8 cellular contexts compared by ENCODE assay signal in genomic region chr20:41692479-41693135, GRCh38.
A peak's percentile ranks its signal among the peaks of the same experiment; 100 is the strongest.
DNase-seq lines count a peak whose midpoint lies in the region; ATAC-seq and TF ChIP-seq lines count a peak whose summit lies in the region.

No MANE protein-coding gene starts in this region.

- H3K4me2 ChIP-seq in KMS-11 = peak overlapping the region; percentile 65

- peak; percentile 45 for ATAC-seq in GM21737 (IDR thresholded peaks at IDR 0.05; ENCODE audit: unreplicated experiment)
- ATAC-seq in omental fat pad (ENCODE audit: low FRiP score) = peak; percentile 47

- H3K36me3 ChIP-seq in KMS-11 (ENCODE audit: insufficient read depth) = no peaks in the 10 kb centered on the region

- H3K4me3 Mint-ChIP-seq in activated naive CD4-positive, alpha-beta T cell treated with anti-CD3 and anti-CD28 coated beads, Interleukin-2, amount 50 U/mL, for 24 hours = peak overlapping the region; percentile 95
- H3K4me3 Mint-ChIP-seq in glutamatergic neuron (ENCODE audit: unreplicated experiment) = peak overlapping the region; percentile 96

- DNase-seq in DMS153 treated with DMSO at 0.1 percent for 48 hours (lab: John Stamatoyannopoulos, UW; ENCODE audit: unreplicated experiment) (peak; percentile 74), SK-N-DZ (ENCODE audit: low spot score) (peak; percentile 97), glutamatergic neuron (peak; percentile 86), omental fat pad (ENCODE audit: low spot score) (peak; percentile 29)

- no peaks in the 10 kb centered on the region for H3K36me3 Mint-ChIP-seq in activated naive CD4-positive, alpha-beta T cell treated with anti-CD3 and anti-CD28 coated beads, Interleukin-2, amount 50 U/mL, for 24 hours
- H3K36me3 Mint-ChIP-seq in glutamatergic neuron (ENCODE audit: unreplicated experiment) = no peaks in the 10 kb centered on the region

- H3K79me2 ChIP-seq in KMS-11 (ENCODE audit: insufficient read depth, low read depth) = no peaks in the 10 kb centered on the region

- peaks cover 32% of the 10 kb centered on the region for H3K4me1 ChIP-seq in KMS-11 (ENCODE audit: low read depth, poor library complexity, severe bottlenecking)

- H3K27ac Mint-ChIP-seq in activated naive CD4-positive, alpha-beta T cell treated with anti-CD3 and anti-CD28 coated beads, Interleukin-2, amount 50 U/mL, for 24 hours = peak overlapping the region; percentile 99
- H3K27ac Mint-ChIP-seq in glutamatergic neuron (ENCODE audit: unreplicated experiment) = peak overlapping the region; percentile 91

- H3K4me3 ChIP-seq in KMS-11 (IDR thresholded peaks at IDR 0.05; ENCODE audit: insufficient read depth, low read depth, low read length) = no peak overlapping the region

- peak overlapping the region; percentile 67 for H3K9ac ChIP-seq in KMS-11

- H3K4me1 Mint-ChIP-seq in activated naive CD4-positive, alpha-beta T cell treated with anti-CD3 and anti-CD28 coated beads, Interleukin-2, amount 50 U/mL, for 24 hours = peaks cover 19% of the 10 kb centered on the region
- peaks cover 7% of the 10 kb centered on the region for H3K4me1 Mint-ChIP-seq in glutamatergic neuron (ENCODE audit: low read depth, unreplicated experiment)

- peak overlapping the region; percentile 95 for H2AFZ ChIP-seq in KMS-11 (ENCODE audit: low read depth)

- TF ChIP-seq CTCF in KMS-11 (conservative IDR thresholded peaks at IDR 0.05; ENCODE audit: low read depth, low read length) (no peak), glutamatergic neuron (IDR thresholded peaks at IDR 0.05; ENCODE audit: partially characterized antibody, unreplicated experiment) (no peak), omental fat pad (IDR thresholded peaks at IDR 0.05) (no peak)

- no peaks in the 10 kb centered on the region for H3K27me3 ChIP-seq in KMS-11 (ENCODE audit: insufficient read depth, low read depth)

- H3K9me3 Mint-ChIP-seq in activated naive CD4-positive, alpha-beta T cell treated with anti-CD3 and anti-CD28 coated beads, Interleukin-2, amount 50 U/mL, for 24 hours = no peaks in the 10 kb centered on the region
- H3K9me3 Mint-ChIP-seq in glutamatergic neuron (ENCODE audit: unreplicated experiment) = peaks cover 1% of the 10 kb centered on the region

- H4K20me1 ChIP-seq in KMS-11 (ENCODE audit: insufficient read depth) = no peaks in the 10 kb centered on the region

- H3K27me3 Mint-ChIP-seq in activated naive CD4-positive, alpha-beta T cell treated with anti-CD3 and anti-CD28 coated beads, Interleukin-2, amount 50 U/mL, for 24 hours = peaks cover under 1% of the 10 kb centered on the region
- no peaks in the 10 kb centered on the region for H3K27me3 Mint-ChIP-seq in glutamatergic neuron (ENCODE audit: unreplicated experiment)

- H3K27ac ChIP-seq in KMS-11 = peak overlapping the region; percentile 81
- peak overlapping the region; percentile 89 for H3K27ac ChIP-seq in temporal lobe (ENCODE audit: low read depth, low read length)

Comparison
In these comparisons a context has a peak if more than half of its experiments do, and no peak if none do; other contexts are left out.
1. DNase-seq: peak in every context shown above with its lines; median percentile 97 in SK-N-DZ; 86 in glutamatergic neuron; 74 in DMS153 treated with DMSO at 0.1 percent for 48 hours; 29 in omental fat pad.